In genomic region chr17:72089453-72089987, GRCh38 we compare ENCODE assay signal across 21 cellular contexts. TPM values are rescaled to one million over a fixed set of nuclear protein-coding genes. Genes with fewer than 3 reads are reported as not detected.
A peak's percentile ranks its signal among the peaks of the same experiment; 100 is the strongest.
DNase-seq lines count a peak whose midpoint lies in the region; ATAC-seq, FAIRE-seq and TF ChIP-seq lines count a peak whose summit lies in the region.
"Had no signal": no experiment of that assay in that cellular context is flagged by ENCODE, and none has a peak within 500 bp of the region (broad histone marks: within the 10 kb centered on the region; RNA-seq: fewer than 3 reads in every experiment).

No MANE protein-coding gene starts in this region.

- no peak overlapping the region for H2AFZ ChIP-seq in HepG2 (ENCODE audit: low read length)

- TF ChIP-seq EP300 in HepG2 (IDR thresholded peaks at IDR 0.05; ENCODE audit: low read depth in 2 of 2, low read length in 2 of 2): no peak
- TF ChIP-seq EP300 in HepG2 (CRISPR knock-in tag; IDR thresholded peaks at IDR 0.05; ENCODE audit: borderline replicate concordance): no peak

- H4K20me1 ChIP-seq in HepG2 (ENCODE audit: insufficient read depth, low read length): no peaks in the 10 kb centered on the region

- peak; percentile 24 for ATAC-seq in Right ventricle myocardium inferior
- peak; percentile 13 to 42 for ATAC-seq in right cardiac atrium
- ATAC-seq in GM19452 (IDR thresholded peaks at IDR 0.05; ENCODE audit: unreplicated experiment): no peak
- ATAC-seq in HepG2: no peak
- ATAC-seq: A549, GM23338 had no signal

- H3K4me1 ChIP-seq in right cardiac atrium (ENCODE audit: control insufficient read depth, insufficient read depth, low read length) (no peaks in the 10 kb centered on the region), skeletal muscle tissue (ENCODE audit: control insufficient read depth in 3 of 3, insufficient read depth in 3 of 3, low read length in 3 of 3) (peaks cover 0 to 4% (median 4%) of the 10 kb centered on the region in 3 donors), HepG2 (ENCODE audit: insufficient read depth, low read length) (peaks cover 33% of the 10 kb centered on the region)
- H3K4me1 ChIP-seq: A549 had no signal

- no peaks in the 10 kb centered on the region for H3K9me3 ChIP-seq in right cardiac atrium (ENCODE audit: control insufficient read depth, low read length)
- no peaks in the 10 kb centered on the region for H3K9me3 ChIP-seq in skeletal muscle tissue (ENCODE audit: control insufficient read depth in 3 of 3, low read length in 3 of 3)
- H3K9me3 ChIP-seq in HepG2 (ENCODE audit: low read length): no peaks in the 10 kb centered on the region
- H3K9me3 ChIP-seq: Caco-2 had no signal

- CTCF ChIA-PET in MCF 10A (lab: Yijun Ruan, JAX): interaction anchor here (0.7 kb wide), 1 partner anchor 1069 kb away, joined by 3 read pairs; no protein-coding TSS in a partner anchor
- CTCF ChIA-PET in HepG2 (lab: Yijun Ruan, JAX; ENCODE audit: low intra/inter-chr PET ratio, low total read pairs): no interaction called here

- H3K4me3 ChIP-seq in right cardiac atrium (ENCODE audit: low read length): no peak overlapping the region
- no peak overlapping the region for H3K4me3 ChIP-seq in skeletal muscle tissue (ENCODE audit: low read length in 3 of 3)
- no peak overlapping the region for H3K4me3 ChIP-seq in HepG2 (replicated peaks in 1 of 3; ENCODE audit: insufficient read depth in 1 of 3, low read depth in 2 of 3, low read length in 3 of 3)
- H3K4me3 ChIP-seq: A549, GM23338 had no signal

- POLR2A ChIA-PET in MCF 10A (lab: Yijun Ruan, JAX): interaction anchor here (0.5 to 0.6 kb wide), 2 partner anchors 643 to 799 kb away, joined by 3 read pairs; no protein-coding TSS in a partner anchor
- POLR2A ChIA-PET in HepG2 (lab: Yijun Ruan, JAX): interaction anchor here (1.3 kb wide), 1 partner anchor 31 kb away, joined by 4 read pairs; the partner anchor contains the start of gene SOX9

- intact Hi-C loops in Right ventricle myocardium inferior (cut with DNase I) (no loop called here), cardiac septum (cut with DNase I) (no loop called here), right cardiac atrium (cut with DNase I) (no loop called here), MCF 10A (cut with micrococcal nuclease) (no loop called here), HepG2 (cut with micrococcal nuclease; ENCODE audit: unreplicated experiment) (no loop called here)

- no peaks in the 10 kb centered on the region for H3K36me3 Mint-ChIP-seq in MCF 10A (ENCODE audit: insufficient read depth, unreplicated experiment)

- no peak for TF ChIP-seq RAD21 in HepG2 (CRISPR knock-in tag; IDR thresholded peaks at IDR 0.05)

- TF ChIP-seq CTCF in MCF 10A (IDR thresholded peaks at IDR 0.05; ENCODE audit: unreplicated experiment) (no peak), HepG2 (CRISPR knock-in tag; IDR thresholded peaks at IDR 0.05) (no peak)

- no peak overlapping the region for H3K9ac ChIP-seq in skeletal muscle tissue (ENCODE audit: low read depth in 1 of 3, low read length in 3 of 3)
- H3K9ac ChIP-seq in HepG2 (ENCODE audit: insufficient read depth, low read depth, low read length): no peak overlapping the region

- DNase-seq in Right ventricle myocardium inferior (ENCODE audit: missing footprints) (no peak), cardiac septum (ENCODE audit: low spot score) (no peak), right cardiac atrium (no peak), MCF 10A (ENCODE audit: unreplicated experiment) (no peak), HepG2 (ENCODE audit: low spot score) (no peak)
- DNase-seq: AML-193; Caco-2; CD4-positive, alpha-beta T cell; HCEC 1CT had no signal

- H3K27ac ChIP-seq in right cardiac atrium (ENCODE audit: low read length) (no peak overlapping the region), skeletal muscle tissue (ENCODE audit: low read depth, low read length) (peak overlapping the region; percentile 83), HepG2 (ENCODE audit: extremely low read length, insufficient read depth, low read length) (no peak overlapping the region)
- H3K27ac ChIP-seq: 22Rv1, A549, C4-2B, HL-60 had no signal

- no peak overlapping the region for H3K4me2 ChIP-seq in HepG2 (ENCODE audit: low read depth, low read length)
- H3K4me2 ChIP-seq: A549, GM23338 had no signal

- no peak overlapping the region for H3K4me3 Mint-ChIP-seq in MCF 10A (ENCODE audit: unreplicated experiment)
- H3K4me3 Mint-ChIP-seq: CD4-positive, alpha-beta T cell; GM23338 had no signal

- H3K27me3 ChIP-seq in right cardiac atrium (ENCODE audit: control insufficient read depth, insufficient read depth): no peaks in the 10 kb centered on the region
- no peaks in the 10 kb centered on the region for H3K27me3 ChIP-seq in skeletal muscle tissue (ENCODE audit: control insufficient read depth in 3 of 3, insufficient read depth in 3 of 3, low read length in 3 of 3)
- H3K27me3 ChIP-seq in HepG2 (ENCODE audit: control insufficient read depth in 1 of 2, insufficient read depth in 2 of 2, low read length in 2 of 2): no peaks in the 10 kb centered on the region

- 55% methylated on average over 7 of the region's 7 CpGs for WGBS in right cardiac atrium
- 80% methylated on average over 7 of the region's 7 CpGs for WGBS in HepG2 (ENCODE audit: low lambda C conversion rate)

- BruUV-seq in MCF 10A (replicated peaks; lab: Mats Ljungman, UMichigan) (no TSS peak), HepG2 (replicated peaks; lab: Mats Ljungman, UMichigan) (no TSS peak)

- in situ Hi-C loops in HepG2 (cut with HindIII; ENCODE audit: extremely low pct_ligation_motif_present, low pct_unique_long_range_greater_than_20kb): no loop called here

- no peaks in the 10 kb centered on the region for H3K27me3 Mint-ChIP-seq in MCF 10A (ENCODE audit: insufficient read depth, unreplicated experiment)
- H3K27me3 Mint-ChIP-seq: CD4-positive, alpha-beta T cell had no signal

- FAIRE-seq in HepG2 (lab: Jason Lieb, UNC): no peak
- FAIRE-seq: A549, D721Med, G401.6, GM12891, GM18507, H54 had no signal

- TF ChIP-seq POLR2A in HepG2 (IDR thresholded peaks at IDR 0.05; ENCODE audit: insufficient read depth in 1 of 2, low read depth in 2 of 2, low read length in 2 of 2): no peak

- no peaks in the 10 kb centered on the region for H3K9me3 Mint-ChIP-seq in MCF 10A (ENCODE audit: unreplicated experiment)
- H3K9me3 Mint-ChIP-seq: GM23338 had no signal

- H3K36me3 ChIP-seq in skeletal muscle tissue (ENCODE audit: control insufficient read depth in 3 of 3, insufficient read depth in 3 of 3, low read length in 3 of 3): no peaks in the 10 kb centered on the region
- no peaks in the 10 kb centered on the region for H3K36me3 ChIP-seq in HepG2 (replicated peaks in 1 of 2; ENCODE audit: control insufficient read depth in 1 of 2, insufficient read depth in 2 of 2, low read length in 2 of 2)

- H3K79me2 ChIP-seq in HepG2 (ENCODE audit: insufficient read depth, low read length): no peaks in the 10 kb centered on the region

- H3K4me1 Mint-ChIP-seq in MCF 10A (ENCODE audit: insufficient read depth, unreplicated experiment): no peaks in the 10 kb centered on the region

- H3K27ac Mint-ChIP-seq in MCF 10A (ENCODE audit: low read depth, unreplicated experiment): no peak overlapping the region
- H3K27ac Mint-ChIP-seq: CD4-positive, alpha-beta T cell; GM23338 had no signal

TF ChIP-seq in HepG2, 621 proteins besides CTCF, POLR2A, EP300 and RAD21 (continues in another document):
- TF ChIP-seq ATF1 (CRISPR knock-in tag; IDR thresholded peaks at IDR 0.05): no peak
- no peak for TF ChIP-seq SUZ12 (IDR thresholded peaks at IDR 0.05; ENCODE audit: low read depth, low read length)
- no peak for TF ChIP-seq NR0B2 (CRISPR knock-in tag; IDR thresholded peaks at IDR 0.05)

RNA-seq across cellular contexts. Expression of gene SOX9, which starts 31.3 kb away (rescaled TPM):
- total RNA-seq in Right ventricle myocardium inferior (13.8 TPM), cardiac septum (24.0 TPM), right cardiac atrium (10 to 100 TPM; 10.5 to 23.5 (median 20.6) TPM), skeletal muscle tissue (6.3 TPM), MCF 10A (2022) (2.6 and 4.5 TPM in 2 replicates), HepG2 (2016; rRNA removed; fragmentation: Illumina TruSeq; extraction: Trizol) (27.6 and 40.1 TPM in 2 replicates)
- polyA plus RNA-seq in right cardiac atrium (12.5 TPM), HepG2 (2011; rRNA removed) (16.1 and 18.5 TPM in 2 replicates)
- 6.2 and 7.6 TPM in 2 replicates for total RNA-seq in HepG2 (2016; cell fraction: cytosol; rRNA removed; fragmentation: Illumina TruSeq; extraction: Trizol; ENCODE audit: low read depth)
- 27.6 and 38.4 TPM in 2 replicates for total RNA-seq in HepG2 (2016; cell fraction: insoluble cytoplasmic fraction; rRNA removed; fragmentation: Illumina TruSeq; extraction: Trizol)
- 33.8 and 35.1 TPM in 2 replicates for total RNA-seq in HepG2 (2016; cell fraction: membrane; rRNA removed; fragmentation: Illumina TruSeq; extraction: Trizol)
- total RNA-seq in HepG2 (2016; cell fraction: nucleus; rRNA removed; fragmentation: Illumina TruSeq; extraction: Trizol): 41.9 and 42.0 TPM in 2 replicates
- 16.5 and 16.7 TPM in 2 replicates for polyA plus RNA-seq in HepG2 (2011; cell fraction: cytosol; rRNA removed)
- 27.0 and 29.5 TPM in 2 replicates for polyA plus RNA-seq in HepG2 (2011; cell fraction: nucleus; rRNA removed)
- polyA plus RNA-seq in HepG2 (2012): 52.8 and 54.6 TPM in 2 replicates
- 4.1 and 5.3 TPM in 2 replicates for polyA plus RNA-seq in HepG2 (2016; cell fraction: cytosol; fragmentation: Illumina TruSeq; extraction: Trizol; ENCODE audit: low read depth)
- polyA plus RNA-seq in HepG2 (2016; cell fraction: insoluble cytoplasmic fraction; fragmentation: Illumina TruSeq; extraction: Trizol; ENCODE audit: low read depth): 85.8 and 117 TPM in 2 replicates
- 19.3 and 23.2 TPM in 2 replicates for polyA plus RNA-seq in HepG2 (2016; cell fraction: membrane; fragmentation: Illumina TruSeq; extraction: Trizol; ENCODE audit: low read depth)
- 116 and 117 TPM in 2 replicates for polyA plus RNA-seq in HepG2 (2016; cell fraction: nucleus; fragmentation: Illumina TruSeq; extraction: Trizol; ENCODE audit: insufficient read depth, low read depth)
- polyA minus RNA-seq in HepG2 (2011; rRNA and poly(A)+ RNA removed; ENCODE audit: low replicate concordance): 44.5 TPM in 1 of 2 replicates, not detected in the other
- polyA minus RNA-seq in HepG2 (2011; cell fraction: cytosol; rRNA and poly(A)+ RNA removed): 90.2 and 106 TPM in 2 replicates
- 25.2 and 26.5 TPM in 2 replicates for polyA minus RNA-seq in HepG2 (2011; cell fraction: nucleus; rRNA and poly(A)+ RNA removed)
- total RNA-seq: CD4-positive, alpha-beta T cell had no signal

Comparison
In these comparisons a context has a peak if more than half of its experiments do, and no peak if none do; other contexts are left out.
1. ATAC-seq: peak in Right ventricle myocardium inferior (single experiment) and right cardiac atrium (2 of 2); none in GM19452 (single experiment) and HepG2 (single experiment).